15 cellular contexts compared by ENCODE assay signal in genomic region chr3:6861989-6862879, GRCh38. TPM values are rescaled to one million over a fixed set of nuclear protein-coding genes. Genes with fewer than 3 reads are reported as not detected.
A peak's percentile ranks its signal among the peaks of the same experiment; 100 is the strongest.
DNase-seq lines count a peak whose midpoint lies in the region; ATAC-seq and TF ChIP-seq lines count a peak whose summit lies in the region.
"Had no signal": no experiment of that assay in that cellular context is flagged by ENCODE, and none has a peak within 500 bp of the region (broad histone marks: within the 10 kb centered on the region; RNA-seq: fewer than 3 reads in every experiment).

No MANE protein-coding gene starts in this region.

- WGBS in psoas muscle, 3 donors = 0 to 1% (median 1%) methylated on average over 47 to 48 of the region's 48 CpGs

- no peaks in the 10 kb centered on the region for H3K4me1 Mint-ChIP-seq in activated CD4-positive, alpha-beta T cell treated with anti-CD3 and anti-CD28 coated beads, Interleukin-2, amount 10 ng/mL, durations not matched to agents 24 days and 14 days
- H3K4me1 Mint-ChIP-seq: activated CD4-positive, alpha-beta T cell treated with anti-CD3 and anti-CD28 coated beads for 36 hours had no signal

- no peak for DNase-seq in activated CD4-positive, alpha-beta T cell treated with anti-CD3 and anti-CD28 coated beads, Interleukin-2, amount 10 ng/mL, durations not matched to agents 24 days and 14 days
- DNase-seq in activated CD4-positive, alpha-beta T cell treated with anti-CD3 and anti-CD28 coated beads, Interleukin-2, amount 50 U/mL, for 48 hours = no peak
- DNase-seq in ecto neural progenitor cell (ENCODE audit: low spot score) (peak; percentile 53), uterus (no peak), psoas muscle (no peak), KBM-7 (no peak)
- DNase-seq: activated CD4-positive, alpha-beta T cell treated with anti-CD3 and anti-CD28 coated beads for 36 hours; NCI-H226; testis had no signal

- peak overlapping the region; percentile 24 for H3K4me3 Mint-ChIP-seq in activated CD4-positive, alpha-beta T cell treated with anti-CD3 and anti-CD28 coated beads, Interleukin-2, amount 10 ng/mL, durations not matched to agents 24 days and 14 days
- H3K4me3 Mint-ChIP-seq: activated CD4-positive, alpha-beta T cell treated with anti-CD3 and anti-CD28 coated beads for 36 hours; T-helper 1 cell treated with Interleukin-12 subunit alpha and Interleukin-12 subunit beta and Interleukin-4 antibody, amounts not matched to agents 30 μg/mL and 1 μg/mL, for 36 hours had no signal

- H3K4me1 ChIP-seq in mucosa of rectum (ENCODE audit: control insufficient read depth in 2 of 2, insufficient read depth in 2 of 2, low read length in 2 of 2) (no peaks in the 10 kb centered on the region), uterus (no peaks in the 10 kb centered on the region), psoas muscle (no peaks in the 10 kb centered on the region)

- in situ Hi-C loops in KBM-7 (cut with MboI; ENCODE audit: low pct_unique_long_range_greater_than_20kb, low sequenced_read_pairs) = no loop called here

- peaks cover 17% of the 10 kb centered on the region for H3K27me3 Mint-ChIP-seq in activated CD4-positive, alpha-beta T cell treated with anti-CD3 and anti-CD28 coated beads, Interleukin-2, amount 10 ng/mL, durations not matched to agents 24 days and 14 days

- H3K4me3 ChIP-seq in mucosa of rectum (ENCODE audit: low read length in 2 of 2) (peak overlapping the region; percentile 24 to 43), uterus (peak overlapping the region; percentile 37 to 42), psoas muscle (no peak overlapping the region)

- no peaks in the 10 kb centered on the region for H3K27me3 ChIP-seq in mucosa of rectum (ENCODE audit: control insufficient read depth in 2 of 2, insufficient read depth in 2 of 2, low read length in 2 of 2)
- no peaks in the 10 kb centered on the region for H3K27me3 ChIP-seq in uterus
- H3K27me3 ChIP-seq in psoas muscle (ENCODE audit: insufficient read depth in 3 of 3, low read length in 2 of 3) = peaks cover 4 to 35% (median 6%) of the 10 kb centered on the region in 3 donors
- H3K27me3 ChIP-seq: testis had no signal

- no peak overlapping the region for H3K9ac ChIP-seq in mucosa of rectum (ENCODE audit: low read depth in 1 of 2, low read length in 2 of 2)

- H3K9me3 ChIP-seq in mucosa of rectum (ENCODE audit: control insufficient read depth in 2 of 2, low read length in 2 of 2) (no peaks in the 10 kb centered on the region), uterus (no peaks in the 10 kb centered on the region), psoas muscle (no peaks in the 10 kb centered on the region)
- H3K9me3 ChIP-seq: testis had no signal

- intact Hi-C loops in activated CD4-positive, alpha-beta T cell treated with anti-CD3 and anti-CD28 coated beads, Interleukin-2, amount 10 ng/mL, durations not matched to agents 24 days and 14 days (cut with micrococcal nuclease) = no loop called here
- intact Hi-C loops in uterus (cut with DNase I; ENCODE audit: low total_unique reads) (no loop called here), psoas muscle (cut with DNase I) (no loop called here)

- H3K9me3 Mint-ChIP-seq in activated CD4-positive, alpha-beta T cell treated with anti-CD3 and anti-CD28 coated beads, Interleukin-2, amount 10 ng/mL, durations not matched to agents 24 days and 14 days = peaks cover 7% of the 10 kb centered on the region
- H3K9me3 Mint-ChIP-seq: T-helper 1 cell treated with Interleukin-12 subunit alpha and Interleukin-12 subunit beta and Interleukin-4 antibody, amounts not matched to agents 30 μg/mL and 1 μg/mL, for 36 hours had no signal

- TF ChIP-seq CTCF in uterus (IDR thresholded peaks at IDR 0.05) (no peak), psoas muscle (IDR thresholded peaks at IDR 0.05) (no peak)

- no peaks in the 10 kb centered on the region for H3K36me3 Mint-ChIP-seq in activated CD4-positive, alpha-beta T cell treated with anti-CD3 and anti-CD28 coated beads, Interleukin-2, amount 10 ng/mL, durations not matched to agents 24 days and 14 days (ENCODE audit: low read depth)

- ATAC-seq in HG02610 (IDR thresholded peaks at IDR 0.05; ENCODE audit: unreplicated experiment) = no peak
- no peak for ATAC-seq in psoas muscle
- ATAC-seq: activated CD4-positive, alpha-beta T cell treated with anti-CD3 and anti-CD28 coated beads for 36 hours; Panc1 had no signal

- H3K36me3 ChIP-seq in mucosa of rectum (ENCODE audit: control insufficient read depth in 2 of 2, insufficient read depth in 2 of 2, low read length in 2 of 2) (no peaks in the 10 kb centered on the region), uterus (no peaks in the 10 kb centered on the region), psoas muscle (ENCODE audit: insufficient read depth in 1 of 2, low read depth in 1 of 2) (no peaks in the 10 kb centered on the region)

- H3K27ac ChIP-seq in mucosa of rectum (ENCODE audit: low read depth in 2 of 2, low read length in 2 of 2) (no peak overlapping the region), uterus (no peak overlapping the region), psoas muscle (no peak overlapping the region)
- H3K27ac ChIP-seq: testis had no signal

- no peak overlapping the region for H3K27ac Mint-ChIP-seq in activated CD4-positive, alpha-beta T cell treated with anti-CD3 and anti-CD28 coated beads, Interleukin-2, amount 10 ng/mL, durations not matched to agents 24 days and 14 days
- H3K27ac Mint-ChIP-seq: activated CD4-positive, alpha-beta T cell treated with anti-CD3 and anti-CD28 coated beads for 36 hours; T-helper 1 cell treated with Interleukin-12 subunit alpha and Interleukin-12 subunit beta and Interleukin-4 antibody, amounts not matched to agents 30 μg/mL and 1 μg/mL, for 36 hours had no signal

- no peak for TF ChIP-seq POLR2A in uterus (IDR thresholded peaks at IDR 0.05)

RNA-seq across cellular contexts. Expression of gene GRM7, which starts 1.3 kb away (rescaled TPM):
- total RNA-seq in activated CD4-positive, alpha-beta T cell treated with anti-CD3 and anti-CD28 coated beads, Interleukin-2, amount 10 ng/mL, durations not matched to agents 24 days and 14 days = not detected in 2 replicates
- 10 to 100 TPM in 1 of 4 donors, under 1 TPM in 3; 0.29 to 15.8 (median 0.67) TPM for total RNA-seq in uterus
- total RNA-seq in psoas muscle = not detected
- under 1 TPM in 1 of 3 donors, not detected in 2; 0.01 TPM for polyA plus RNA-seq in psoas muscle
- total RNA-seq: activated CD4-positive, alpha-beta T cell treated with anti-CD3 and anti-CD28 coated beads for 36 hours; epithelial cell of proximal tubule; myocyte had no signal
